ENCODE assay signal across 8 cellular contexts in genomic region chr11:94974178-94974577, GRCh38. TPM values are rescaled to one million over a fixed set of nuclear protein-coding genes. Genes with fewer than 3 reads are reported as not detected.
DNase-seq lines count a peak whose midpoint lies in the region; ATAC-seq and TF ChIP-seq lines count a peak whose summit lies in the region.

No MANE protein-coding gene starts in this region.

- H3K27me3 ChIP-seq in ascending aorta (no peaks in the 10 kb centered on the region), right lobe of liver (no peaks in the 10 kb centered on the region), tibial artery (no peaks in the 10 kb centered on the region)

- H3K4me3 ChIP-seq in ascending aorta, result peak overlapping the region; percentile 69 to 96
- peak overlapping the region; percentile 71 to 90 (median 76) for H3K4me3 ChIP-seq in right lobe of liver
- peak overlapping the region; percentile 74 to 87 for H3K4me3 ChIP-seq in tibial artery

- no peak for DNase-seq in activated CD8-positive, alpha-beta memory T cell treated with anti-CD3 and anti-CD28 coated beads, Interleukin-2, amount 10 ng/mL, durations not matched to agents 7 days and 5 days
- no peak for DNase-seq in activated CD8-positive, alpha-beta memory T cell treated with anti-CD3 and anti-CD28 coated beads, Interleukin-2, amount 50 U/mL, for 4 hours
- DNase-seq in ascending aorta (ENCODE audit: low spot score in 2 of 2), result no peak
- DNase-seq in right lobe of liver, result no peak
- no peak for DNase-seq in tibial artery
- DNase-seq in dedifferentiated amniotic fluid mesenchymal stem cell (ENCODE audit: extremely low spot score), result no peak
- DNase-seq in SK-N-DZ (ENCODE audit: low spot score), result no peak
- DNase-seq in activated CD8-positive, alpha-beta memory T cell treated with anti-CD3 and anti-CD28 coated beads for 24 hours, result no peak

- peaks cover 0 to 8% of the 10 kb centered on the region in 2 donors for H3K4me1 ChIP-seq in ascending aorta
- peaks cover 0 to 10% (median 6%) of the 10 kb centered on the region in 4 donors for H3K4me1 ChIP-seq in right lobe of liver
- peaks cover 0 to 16% (median 10%) of the 10 kb centered on the region in 4 donors for H3K4me1 ChIP-seq in tibial artery

- H3K9me3 Mint-ChIP-seq in activated CD8-positive, alpha-beta memory T cell treated with anti-CD3 and anti-CD28 coated beads, Interleukin-2, amount 10 ng/mL, durations not matched to agents 7 days and 5 days (ENCODE audit: low read depth), result no peaks in the 10 kb centered on the region

- WGBS in right lobe of liver (ENCODE audit: insufficient coverage, low coverage, low lambda C conversion rate, missing lambda C conversion rate), result 47% methylated on average over 6 of the region's 6 CpGs

- TF ChIP-seq CTCF in ascending aorta (IDR thresholded peaks at IDR 0.05) (no peak), right lobe of liver (IDR thresholded peaks at IDR 0.05) (no peak), tibial artery (IDR thresholded peaks at IDR 0.05) (no peak)

- H3K36me3 Mint-ChIP-seq in activated CD8-positive, alpha-beta memory T cell treated with anti-CD3 and anti-CD28 coated beads, Interleukin-2, amount 10 ng/mL, durations not matched to agents 7 days and 5 days, result peaks cover 34% of the 10 kb centered on the region

- peaks cover 44% of the 10 kb centered on the region for H3K4me1 Mint-ChIP-seq in activated CD8-positive, alpha-beta memory T cell treated with anti-CD3 and anti-CD28 coated beads, Interleukin-2, amount 10 ng/mL, durations not matched to agents 7 days and 5 days

- no peaks in the 10 kb centered on the region for H3K27me3 Mint-ChIP-seq in activated CD8-positive, alpha-beta memory T cell treated with anti-CD3 and anti-CD28 coated beads, Interleukin-2, amount 10 ng/mL, durations not matched to agents 7 days and 5 days

- no peak for TF ChIP-seq POLR2A in right lobe of liver (IDR thresholded peaks at IDR 0.05)

- no peaks in the 10 kb centered on the region for H3K9me3 ChIP-seq in ascending aorta
- no peaks in the 10 kb centered on the region for H3K9me3 ChIP-seq in right lobe of liver
- H3K9me3 ChIP-seq in tibial artery, result no peaks in the 10 kb centered on the region

- peaks cover 23 to 25% of the 10 kb centered on the region in 2 donors for H3K36me3 ChIP-seq in ascending aorta
- H3K36me3 ChIP-seq in right lobe of liver, result peaks cover 5 to 29% (median 16%) of the 10 kb centered on the region in 4 donors
- peaks cover 23 to 26% (median 25%) of the 10 kb centered on the region in 3 donors for H3K36me3 ChIP-seq in tibial artery

- intact Hi-C loops in ascending aorta (cut with DNase I) (loop anchor here (5.0 to 10.0 kb wide), 4 partner anchors 118 to 1418 kb away; partner anchors contain the start of genes AMOTL1 and JRKL), right lobe of liver (cut with DNase I) (no loop called here), tibial artery (cut with DNase I; ENCODE audit: low total_unique reads) (loop anchor here (5.0 to 10.0 kb wide), 3 partner anchors 178 to 1309 kb away; partner anchors contain the start of gene CEP295)

- peak overlapping the region; percentile 99 for H3K27ac Mint-ChIP-seq in activated CD8-positive, alpha-beta memory T cell treated with anti-CD3 and anti-CD28 coated beads, Interleukin-2, amount 10 ng/mL, durations not matched to agents 7 days and 5 days

- ATAC-seq in activated CD8-positive, alpha-beta memory T cell treated with anti-CD3 and anti-CD28 coated beads, Interleukin-2, amount 10 ng/mL, durations not matched to agents 7 days and 5 days, result no peak
- ATAC-seq in right lobe of liver, result no peak

- peak overlapping the region; percentile 99 for H3K4me3 Mint-ChIP-seq in activated CD8-positive, alpha-beta memory T cell treated with anti-CD3 and anti-CD28 coated beads, Interleukin-2, amount 10 ng/mL, durations not matched to agents 7 days and 5 days

- CTCF ChIA-PET in activated CD8-positive, alpha-beta memory T cell treated with anti-CD3 and anti-CD28 coated beads, Interleukin-2, amount 10 ng/mL, durations not matched to agents 7 days and 5 days (lab: Charles Lee), result interaction anchor here (0.9 to 1.8 kb wide), 2 partner anchors 94 to 178 kb away, joined by 4 to 8 read pairs; no protein-coding TSS in a partner anchor

- H3K27ac ChIP-seq in ascending aorta (peak overlapping the region in 1 of 2 donors; percentile 76), right lobe of liver (no peak overlapping the region), tibial artery (peak overlapping the region; percentile 77 to 86)

RNA-seq across cellular contexts. Expression of gene KDM4D, which starts 0.7 kb away (rescaled TPM):
- 1 to 10 TPM; 1.3 to 1.4 TPM for total RNA-seq in activated CD8-positive, alpha-beta memory T cell treated with anti-CD3 and anti-CD28 coated beads, Interleukin-2, amount 10 ng/mL, durations not matched to agents 7 days and 5 days
- total RNA-seq in ascending aorta (not detected), right lobe of liver (under 1 TPM; 0.07 to 0.80 (median 0.18) TPM)
- 6.5 and 8.6 TPM in 2 replicates for polyA plus RNA-seq in SK-N-DZ (2014; cell fraction: cytosol; rRNA removed)
- polyA plus RNA-seq in SK-N-DZ (2014; cell fraction: nucleus; rRNA removed), result 3.6 and 4.7 TPM in 2 replicates

RNA-seq across cellular contexts. Expression of gene CWC15, which starts 0.8 kb away (rescaled TPM):
- 10 to 100 TPM; 81.6 to 89.1 TPM for total RNA-seq in activated CD8-positive, alpha-beta memory T cell treated with anti-CD3 and anti-CD28 coated beads, Interleukin-2, amount 10 ng/mL, durations not matched to agents 7 days and 5 days
- total RNA-seq in ascending aorta, result 16.2 TPM
- total RNA-seq in right lobe of liver, result 10 to 100 TPM; 23.5 to 31.0 (median 26.7) TPM
- 87.4 and 109 TPM in 2 replicates for polyA plus RNA-seq in SK-N-DZ (2014; cell fraction: cytosol; rRNA removed)
- polyA plus RNA-seq in SK-N-DZ (2014; cell fraction: nucleus; rRNA removed), result 149 and 208 TPM in 2 replicates

RNA-seq across cellular contexts. Expression of gene KDM4E, which starts 50.9 kb away (rescaled TPM):
- not detected for total RNA-seq in activated CD8-positive, alpha-beta memory T cell treated with anti-CD3 and anti-CD28 coated beads, Interleukin-2, amount 10 ng/mL, durations not matched to agents 7 days and 5 days
- total RNA-seq in ascending aorta (not detected), right lobe of liver (not detected)
- not detected in 2 replicates for polyA plus RNA-seq in SK-N-DZ (2014; cell fraction: cytosol; rRNA removed)
- not detected in 2 replicates for polyA plus RNA-seq in SK-N-DZ (2014; cell fraction: nucleus; rRNA removed)

Comparison
In these comparisons a context has a peak if more than half of its experiments do, and no peak if none do; other contexts are left out.
1. H3K27ac ChIP-seq: peak in tibial artery (2 of 2); none in right lobe of liver (0 of 3).
2. intact Hi-C loops: an anchor here in ascending aorta (5.0 to 10.0 kb wide) and tibial artery (5.0 to 10.0 kb wide); none called in right lobe of liver.
3. Peak in every context shown above with its lines, with median percentiles within 50 percentile points of each other: H3K4me3 ChIP-seq.